ENCODE assay signal across 33 cellular contexts in genomic region chr15:27932600-27932999, GRCh38.
"Had no signal": no experiment of that assay in that cellular context is flagged by ENCODE, and none has a peak within 500 bp of the region (broad histone marks: within the 10 kb centered on the region; RNA-seq: fewer than 3 reads in every experiment).

No MANE protein-coding gene starts in this region.

- H3K27ac ChIP-seq: adrenal gland, ascending aorta, body of pancreas, brain microvascular endothelial cell, breast epithelium, cardiac muscle cell had no signal

- H3K36me3 ChIP-seq: adrenal gland, brain microvascular endothelial cell, breast epithelium, cardiac muscle cell had no signal

- H3K27me3 ChIP-seq: adrenal gland, ascending aorta, body of pancreas, brain microvascular endothelial cell, breast epithelium, cardiac muscle cell had no signal

- ATAC-seq: activated naive CD4-positive, alpha-beta T cell treated with anti-CD3 and anti-CD28 coated beads, Interleukin-2, amount 50 U/mL, for 72 hours; activated naive CD8-positive, alpha-beta T cell treated with anti-CD3 and anti-CD28 coated beads, Interleukin-2, amount 50 U/mL, for 24 hours; activated T-cell treated with anti-CD3 and anti-CD28 coated beads, Interleukin-2, amount 50 U/mL, for 4 hours; activated T-cell treated with anti-CD3 and anti-CD28 coated beads, Interleukin-2, amount 50 U/mL, for 72 hours; activated T-helper 17 cell treated with anti-CD3 and anti-CD28 coated beads, Interleukin-2, amount 50 U/mL, for 72 hours; body of pancreas had no signal

- FAIRE-seq: astrocyte, bronchial epithelial cell had no signal

- H3K4me1 ChIP-seq: adrenal gland, ascending aorta, body of pancreas, breast epithelium had no signal

- H3K4me3 ChIP-seq: adrenal gland, ascending aorta, body of pancreas, breast epithelium, cardiac muscle cell had no signal

- DNase-seq: activated effector memory CD4-positive, alpha-beta T cell treated with anti-CD3 and anti-CD28 coated beads, Interleukin-2, amount 50 U/mL, for 16 hours; activated effector memory CD4-positive, alpha-beta T cell treated with Interleukin-2 at 50 U/mL for 16 hours; activated gamma-delta T cell; activated gamma-delta T cell treated with Interleukin-2 at 50 U/mL for 16 hours; activated naive CD4-positive, alpha-beta T cell; activated naive CD4-positive, alpha-beta T cell treated with anti-CD3 and anti-CD28 coated beads for 36 hours; activated naive CD4-positive, alpha-beta T cell treated with anti-CD3 and anti-CD28 coated beads, Interleukin-2, amount 10 ng/mL, durations not matched to agents 7 days and 5 days; activated naive CD4-positive, alpha-beta T cell treated with anti-CD3 and anti-CD28 coated beads, Interleukin-2, amount 50 U/mL, for 16 hours; activated naive CD4-positive, alpha-beta T cell treated with Interleukin-2 at 50 U/mL for 16 hours; activated naive CD8-positive, alpha-beta T cell treated with anti-CD3 and anti-CD28 coated beads for 36 hours; activated naive CD8-positive, alpha-beta T cell treated with anti-CD3 and anti-CD28 coated beads, Interleukin-2, amount 10 ng/mL, durations not matched to agents 7 days and 5 days; activated naive CD8-positive, alpha-beta T cell treated with anti-CD3 and anti-CD28 coated beads, Interleukin-2, amount 50 U/mL, for 24 hours; activated T-cell treated with anti-CD3 and anti-CD28 coated beads, Interleukin-2, amount 50 U/mL, for 24 hours; activated T-cell treated with anti-CD3 and anti-CD28 coated beads, Interleukin-2, amount 50 U/mL, for 4 hours; activated T-cell treated with anti-CD3 and anti-CD28 coated beads, Interleukin-2, amount 50 U/mL, for 48 hours; activated T-cell treated with anti-CD3 and anti-CD28 coated beads, Interleukin-2, amount 50 U/mL, for 72 hours; adrenal gland; amniotic stem cell; amygdala; anterior cingulate cortex; aorta; body of pancreas; brain microvascular endothelial cell; caudate nucleus; central memory CD4-positive, alpha-beta T cell; cerebellar nuclear complex had no signal

- H3K9me3 ChIP-seq: adrenal gland had no signal
